ENCODE assay signal across 10 cellular contexts in the genomic region with DNA sequence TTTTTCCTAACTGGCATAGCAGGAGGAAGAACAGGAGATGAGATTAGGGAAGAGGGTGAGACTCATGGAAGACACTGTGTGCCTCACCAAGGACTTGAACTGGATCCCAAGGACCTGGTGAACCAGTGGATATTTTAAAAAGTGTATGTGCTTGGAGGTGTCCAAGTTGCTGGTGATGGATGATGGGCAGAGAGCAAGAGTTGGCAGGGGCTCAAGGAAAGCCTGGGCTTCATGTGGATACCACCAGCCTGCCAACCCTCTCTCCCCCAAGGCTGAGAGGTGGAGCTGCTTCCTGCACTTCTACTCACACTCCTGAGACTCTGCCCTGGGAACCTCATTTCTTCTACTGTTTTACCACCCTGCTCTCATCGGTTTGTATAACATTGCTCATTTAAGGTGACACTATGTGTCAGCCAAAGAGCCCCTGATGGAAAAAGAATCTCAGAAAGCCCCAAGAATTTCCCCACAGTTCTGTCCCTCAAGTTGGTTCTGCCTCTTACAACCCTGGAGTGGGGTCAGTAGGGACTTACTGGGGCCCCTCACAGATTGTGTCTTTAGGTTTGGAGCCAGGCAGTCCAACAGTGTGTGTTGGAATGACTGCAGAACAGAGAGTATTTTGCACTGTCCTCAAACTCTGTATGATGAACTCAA. TPM values are rescaled to one million over a fixed set of nuclear protein-coding genes. Genes with fewer than 3 reads are reported as not detected.
DNase-seq lines count a peak whose midpoint lies in the region; ATAC-seq and TF ChIP-seq lines count a peak whose summit lies in the region.
"Had no signal": no experiment of that assay in that cellular context is flagged by ENCODE, and none has a peak within 500 bp of the region (broad histone marks: within the 10 kb centered on the region; RNA-seq: fewer than 3 reads in every experiment).

No MANE protein-coding gene starts in this region.

- peak; percentile 85 to 86 for ATAC-seq in activated naive CD4-positive, alpha-beta T cell treated with anti-CD3 and anti-CD28 coated beads, Interleukin-2, amount 50 U/mL, for 72 hours
- peak; percentile 86 for ATAC-seq in HG02759 (IDR thresholded peaks at IDR 0.05; ENCODE audit: unreplicated experiment)
- ATAC-seq in T-helper 17 cell, result no peak

- TF ChIP-seq CTCF in mammary epithelial cell (conservative IDR thresholded peaks at IDR 0.05 in 1 of 2, IDR thresholded peaks at IDR 0.05 in 1 of 2; ENCODE audit: extremely low read depth in 1 of 2, insufficient read depth in 1 of 2, low read depth in 1 of 2, low read length in 2 of 2), result no peak

- H3K4me1 ChIP-seq in mammary epithelial cell (ENCODE audit: insufficient read depth, low read length), result no peaks in the 10 kb centered on the region

- H3K27me3 Mint-ChIP-seq in T-helper 17 cell, result no peaks in the 10 kb centered on the region
- H3K27me3 Mint-ChIP-seq in stimulated activated naive CD8-positive, alpha-beta T cell treated with anti-CD3 and anti-CD28 coated beads, Interleukin-15, Interleukin-2, amounts not matched to agents 100 ng/mL and 50 ng/mL, for 24 hours, result no peaks in the 10 kb centered on the region

- no peak overlapping the region for H3K4me3 Mint-ChIP-seq in T-helper 17 cell
- H3K4me3 Mint-ChIP-seq in stimulated activated naive CD8-positive, alpha-beta T cell treated with anti-CD3 and anti-CD28 coated beads, Interleukin-15, Interleukin-2, amounts not matched to agents 100 ng/mL and 50 ng/mL, for 24 hours, result no peak overlapping the region

- H3K4me1 Mint-ChIP-seq in T-helper 17 cell, result peaks cover 15% of the 10 kb centered on the region
- H3K4me1 Mint-ChIP-seq in stimulated activated naive CD8-positive, alpha-beta T cell treated with anti-CD3 and anti-CD28 coated beads, Interleukin-15, Interleukin-2, amounts not matched to agents 100 ng/mL and 50 ng/mL, for 24 hours (ENCODE audit: low read depth), result peaks cover 36% of the 10 kb centered on the region

- peaks cover 0 to 4% of the 10 kb centered on the region in 2 donors for H3K9me3 Mint-ChIP-seq in activated naive CD4-positive, alpha-beta T cell treated with anti-CD3 and anti-CD28 coated beads, Interleukin-2, amount 50 U/mL, for 72 hours
- no peaks in the 10 kb centered on the region for H3K9me3 Mint-ChIP-seq in stimulated activated naive CD8-positive, alpha-beta T cell treated with anti-CD3 and anti-CD28 coated beads, Interleukin-15, Interleukin-2, amounts not matched to agents 100 ng/mL and 50 ng/mL, for 24 hours

- H4K20me1 ChIP-seq in mammary epithelial cell (ENCODE audit: insufficient read depth, low read length), result no peaks in the 10 kb centered on the region

- BruUV-seq in mammary epithelial cell (replicated peaks; lab: Mats Ljungman, UMichigan), result no TSS peak

- H3K36me3 Mint-ChIP-seq in activated naive CD4-positive, alpha-beta T cell treated with anti-CD3 and anti-CD28 coated beads, Interleukin-2, amount 50 U/mL, for 72 hours, result no peaks in the 10 kb centered on the region
- no peaks in the 10 kb centered on the region for H3K36me3 Mint-ChIP-seq in T-helper 17 cell (ENCODE audit: low read depth)
- no peaks in the 10 kb centered on the region for H3K36me3 Mint-ChIP-seq in stimulated activated naive CD8-positive, alpha-beta T cell treated with anti-CD3 and anti-CD28 coated beads, Interleukin-15, Interleukin-2, amounts not matched to agents 100 ng/mL and 50 ng/mL, for 24 hours (ENCODE audit: low read depth)

- no peak for DNase-seq in activated naive CD4-positive, alpha-beta T cell treated with anti-CD3 and anti-CD28 coated beads, Interleukin-2, amount 50 U/mL, for 72 hours (ENCODE audit: low spot score in 2 of 2)
- no peak for DNase-seq in activated naive CD4-positive, alpha-beta T cell treated with anti-CD3 and anti-CD28 coated beads, Interleukin-2, amount 50 U/mL, for 16 hours
- no peak for DNase-seq in T-helper 17 cell
- DNase-seq in SIG-M5 treated with dmso at 0.1 percent for 504 hours (lab: John Stamatoyannopoulos, UW; ENCODE audit: unreplicated experiment), result no peak
- DNase-seq in NCI-H748 treated with DMSO at 0.1 percent for 48 hours (lab: John Stamatoyannopoulos, UW), result no peak
- DNase-seq in mammary epithelial cell, result no peak
- DNase-seq: NCI-H146 had no signal

- peak overlapping the region in 1 of 2 donors; percentile 40 for H3K27ac Mint-ChIP-seq in activated naive CD4-positive, alpha-beta T cell treated with anti-CD3 and anti-CD28 coated beads, Interleukin-2, amount 50 U/mL, for 72 hours
- peak overlapping the region; percentile 71 for H3K27ac Mint-ChIP-seq in T-helper 17 cell
- peak overlapping the region; percentile 58 for H3K27ac Mint-ChIP-seq in stimulated activated naive CD8-positive, alpha-beta T cell treated with anti-CD3 and anti-CD28 coated beads, Interleukin-15, Interleukin-2, amounts not matched to agents 100 ng/mL and 50 ng/mL, for 24 hours

- no peak overlapping the region for H3K9ac ChIP-seq in mammary epithelial cell (ENCODE audit: insufficient read depth, low read length)

- no peaks in the 10 kb centered on the region for H3K9me3 ChIP-seq in T-helper 17 cell (ENCODE audit: control insufficient read depth, low read length, poor library complexity, severe bottlenecking)
- no peaks in the 10 kb centered on the region for H3K9me3 ChIP-seq in mammary epithelial cell (replicated peaks; ENCODE audit: insufficient read depth, low read length)
- H3K9me3 ChIP-seq: prostate gland had no signal

- dilution Hi-C loops in mammary epithelial cell (cut with HindIII; ENCODE audit: low sequenced_read_pairs), result no loop called here

- no peaks in the 10 kb centered on the region for H3K36me3 ChIP-seq in mammary epithelial cell (ENCODE audit: insufficient read depth, low read length)
- H3K36me3 ChIP-seq: prostate gland had no signal

- no peak overlapping the region for H2AFZ ChIP-seq in mammary epithelial cell (ENCODE audit: low read depth, low read length)

- no peak overlapping the region for H3K27ac ChIP-seq in mammary epithelial cell (ENCODE audit: insufficient read depth, low read depth, low read length)
- H3K27ac ChIP-seq: prostate gland had no signal

- WGBS in mammary epithelial cell (ENCODE audit: low coverage, missing lambda C conversion rate), result 13% methylated on average over 1 of the region's 1 CpG

- H3K79me2 ChIP-seq in mammary epithelial cell (ENCODE audit: insufficient read depth, low read length), result no peaks in the 10 kb centered on the region

- CTCF ChIA-PET in mammary epithelial cell (lab: Charles Lee; ENCODE audit: low non-redundant PET), result no interaction called here

- H3K4me2 ChIP-seq in mammary epithelial cell (ENCODE audit: insufficient read depth, low read depth, low read length), result no peak overlapping the region

- intact Hi-C loops in mammary epithelial cell (cut with micrococcal nuclease), result no loop called here

- no peaks in the 10 kb centered on the region for H3K27me3 ChIP-seq in mammary epithelial cell (ENCODE audit: insufficient read depth, low read length)

- no peak overlapping the region for H3K4me3 ChIP-seq in mammary epithelial cell (replicated peaks in 1 of 3; ENCODE audit: insufficient read depth in 1 of 3, low read depth in 2 of 3, low read length in 3 of 3)
- H3K4me3 ChIP-seq: prostate gland had no signal

- in situ Hi-C loops in mammary epithelial cell (cut with MboI; ENCODE audit: low sequenced_read_pairs in 2 of 2), result no loop called here

RNA-seq across cellular contexts. Expression of gene PDCD4, which starts 56.2 kb away (rescaled TPM):
- 100 to 1,000 TPM in 1 of 2 donors, 10 to 100 TPM in 1; 94.9 to 159 TPM for total RNA-seq in activated naive CD4-positive, alpha-beta T cell treated with anti-CD3 and anti-CD28 coated beads, Interleukin-2, amount 50 U/mL, for 72 hours
- 100 to 1,000 TPM; 307 TPM for total RNA-seq in T-helper 17 cell
- 100 to 1,000 TPM; 123 to 133 TPM for total RNA-seq in mammary epithelial cell
- 47.0 TPM for polyA plus RNA-seq in mammary epithelial cell
- 80.5 TPM for polyA minus RNA-seq in mammary epithelial cell
